27 cellular contexts compared by ENCODE assay signal in the genomic region with DNA sequence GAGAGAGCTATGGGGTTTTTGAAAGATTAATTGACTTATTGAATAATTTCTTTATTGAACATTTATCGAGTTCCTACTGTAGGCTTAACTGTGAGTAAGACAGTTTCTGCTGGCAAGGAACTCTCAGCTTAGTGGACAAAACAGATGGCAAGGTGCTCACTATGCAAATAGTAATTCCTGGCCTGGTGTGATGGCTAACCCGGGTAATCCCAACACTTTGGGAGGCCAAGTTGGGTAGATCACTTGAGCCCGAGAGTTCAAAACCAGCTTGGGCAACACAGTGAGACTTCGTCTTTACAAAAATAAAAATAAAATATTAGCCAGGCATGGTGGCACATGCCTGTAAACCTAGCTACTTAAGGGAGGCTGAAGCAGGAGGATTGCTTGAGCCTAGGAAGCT. TPM values are rescaled to one million over a fixed set of nuclear protein-coding genes. Genes with fewer than 3 reads are reported as not detected.
"Had no signal": no experiment of that assay in that cellular context is flagged by ENCODE, and none has a peak within 500 bp of the region (broad histone marks: within the 10 kb centered on the region; RNA-seq: fewer than 3 reads in every experiment).

No MANE protein-coding gene starts in this region.

- H3K27me3 ChIP-seq: esophagus squamous epithelium, heart right ventricle, ovary, right lobe of liver, stomach, thyroid gland had no signal

- H3K27ac Mint-ChIP-seq: effector memory CD8-positive, alpha-beta T cell; immature natural killer cell; naive thymus-derived CD8-positive, alpha-beta T cell; progenitor cell of endocrine pancreas; type B pancreatic cell had no signal

- H3K4me1 ChIP-seq: left ventricle myocardium inferior, right lobe of liver, thyroid gland had no signal

- H3K4me3 Mint-ChIP-seq: effector memory CD8-positive, alpha-beta T cell; immature natural killer cell; naive thymus-derived CD8-positive, alpha-beta T cell had no signal

- H3K4me1 Mint-ChIP-seq: immature natural killer cell had no signal

- H3K36me3 Mint-ChIP-seq: immature natural killer cell; naive thymus-derived CD8-positive, alpha-beta T cell; type B pancreatic cell had no signal

- H3K27ac ChIP-seq: coronary artery, esophagus squamous epithelium, heart right ventricle, left ventricle myocardium inferior, lower lobe of right lung, ovary, right lobe of liver, stomach, thyroid gland had no signal

- DNase-seq: effector memory CD8-positive, alpha-beta T cell; erythroblast; esophagus squamous epithelium; foreskin melanocyte; glutamatergic neuron; heart right ventricle; hypothalamus; immature natural killer cell; kidney glomerular epithelial cell; left colon; left ventricle myocardium inferior; lower lobe of right lung; naive thymus-derived CD8-positive, alpha-beta T cell; occipital lobe; ovary; right lobe of liver; stimulated activated CD4-positive, alpha-beta T cell treated with anti-CD3 and anti-CD28 coated beads, Interleukin-12 subunit alpha, Interleukin-12 subunit beta, amount 100 ng/mL, for 4 hours; stimulated activated CD4-positive, alpha-beta T cell treated with anti-CD3 and anti-CD28 coated beads, Interleukin-1b, Interleukin-23, amount 100 ng/mL, for 48 hours; stimulated activated CD4-positive, alpha-beta T cell treated with anti-CD3 and anti-CD28 coated beads, Interleukin-4, amount 100 ng/mL, for 1 hour; stimulated activated CD8-positive, alpha-beta memory T cell treated with anti-CD3 and anti-CD28 coated beads, Interleukin-4, amount 100 ng/mL, for 48 hours; stimulated activated naive CD4-positive, alpha-beta T cell treated with Interleukin-2 at 50 U/mL for 16 hours; stomach; thyroid gland had no signal

- H3K36me3 ChIP-seq: esophagus squamous epithelium, heart right ventricle, left ventricle myocardium inferior, lower lobe of right lung, ovary, right lobe of liver, stomach, thyroid gland had no signal

- H3K4me3 ChIP-seq: coronary artery, esophagus squamous epithelium, heart right ventricle, left ventricle myocardium inferior, lower lobe of right lung, ovary, right lobe of liver, smooth muscle cell, stomach, thyroid gland had no signal

- H3K9me3 Mint-ChIP-seq: effector memory CD8-positive, alpha-beta T cell; immature natural killer cell; naive thymus-derived CD8-positive, alpha-beta T cell; type B pancreatic cell had no signal

- H3K9me3 ChIP-seq: esophagus squamous epithelium, lower lobe of right lung, ovary, right lobe of liver, stomach, thyroid gland had no signal

- ATAC-seq: effector memory CD8-positive, alpha-beta T cell; left colon; naive thymus-derived CD8-positive, alpha-beta T cell; right lobe of liver had no signal

RNA-seq across cellular contexts. Expression of gene TGM2, which starts 13.5 kb away (rescaled TPM):
- total RNA-seq: naive thymus-derived CD8-positive, alpha-beta T cell had no signal
- polyA plus RNA-seq: immature natural killer cell; naive thymus-derived CD8-positive, alpha-beta T cell had no signal
